ENCODE assay signal across 1 cellular context in genomic region chr18:31721596-31721995, GRCh38.
TF ChIP-seq lines count a peak whose summit lies in the region.

No MANE protein-coding gene starts in this region.

TF ChIP-seq in GM23338, 12 proteins besides CTCF, POLR2A, EP300 and RAD21 (continued from another document):
- TF ChIP-seq REST (IDR thresholded peaks at IDR 0.05; ENCODE audit: unreplicated experiment) (no peak), STAT1 (IDR thresholded peaks at IDR 0.05; ENCODE audit: unreplicated experiment) (no peak), NANOG (IDR thresholded peaks at IDR 0.05; ENCODE audit: borderline replicate concordance) (no peak), EZH2phosphoT487 (IDR thresholded peaks at IDR 0.05; ENCODE audit: unreplicated experiment) (no peak), ZNF462 (CRISPR knock-in tag; IDR thresholded peaks at IDR 0.05) (no peak), JUNB (IDR thresholded peaks at IDR 0.05; ENCODE audit: unreplicated experiment) (no peak), ETS1 (IDR thresholded peaks at IDR 0.05) (no peak)
TF ChIP-seq in GM23338: peak in this region for 0.
